ENCODE assay signal across 33 cellular contexts in the genomic region with DNA sequence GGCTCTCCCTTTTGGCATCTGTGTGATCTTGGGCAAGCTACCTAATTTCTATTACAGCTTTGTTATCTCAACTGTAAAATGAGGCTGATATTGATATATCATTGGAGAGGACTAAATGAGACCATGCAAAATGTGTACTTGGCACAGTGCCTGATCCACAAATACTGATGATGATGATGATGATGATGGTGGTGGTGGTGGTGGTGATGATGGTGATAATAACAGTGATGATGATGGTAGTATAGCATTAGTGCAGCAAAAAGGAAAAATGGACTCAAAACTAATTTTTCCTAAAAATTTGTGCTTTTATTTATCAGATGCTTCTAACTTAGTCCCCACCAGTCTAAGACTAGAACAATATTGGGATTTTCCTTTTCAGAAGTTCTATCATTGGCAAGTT.
"Had no signal": no experiment of that assay in that cellular context is flagged by ENCODE, and none has a peak within 500 bp of the region (broad histone marks: within the 10 kb centered on the region; RNA-seq: fewer than 3 reads in every experiment).

No MANE protein-coding gene starts in this region.

- ATAC-seq: activated naive CD4-positive, alpha-beta T cell treated with anti-CD3 and anti-CD28 coated beads, Interleukin-2, amount 50 U/mL, for 72 hours; activated naive CD8-positive, alpha-beta T cell treated with anti-CD3 and anti-CD28 coated beads, Interleukin-2, amount 50 U/mL, for 24 hours; activated T-cell treated with anti-CD3 and anti-CD28 coated beads, Interleukin-2, amount 50 U/mL, for 4 hours; activated T-cell treated with anti-CD3 and anti-CD28 coated beads, Interleukin-2, amount 50 U/mL, for 72 hours; activated T-helper 17 cell treated with anti-CD3 and anti-CD28 coated beads, Interleukin-2, amount 50 U/mL, for 72 hours; body of pancreas had no signal

- FAIRE-seq: astrocyte, bronchial epithelial cell had no signal

- H3K36me3 ChIP-seq: adrenal gland, ascending aorta, brain microvascular endothelial cell, breast epithelium, cardiac muscle cell had no signal

- H3K4me3 ChIP-seq: adrenal gland, ascending aorta, body of pancreas, breast epithelium, cardiac muscle cell had no signal

- DNase-seq: activated effector memory CD4-positive, alpha-beta T cell treated with anti-CD3 and anti-CD28 coated beads, Interleukin-2, amount 50 U/mL, for 16 hours; activated effector memory CD4-positive, alpha-beta T cell treated with Interleukin-2 at 50 U/mL for 16 hours; activated gamma-delta T cell; activated gamma-delta T cell treated with Interleukin-2 at 50 U/mL for 16 hours; activated naive CD4-positive, alpha-beta T cell; activated naive CD4-positive, alpha-beta T cell treated with anti-CD3 and anti-CD28 coated beads for 36 hours; activated naive CD4-positive, alpha-beta T cell treated with anti-CD3 and anti-CD28 coated beads, Interleukin-2, amount 10 ng/mL, durations not matched to agents 7 days and 5 days; activated naive CD4-positive, alpha-beta T cell treated with anti-CD3 and anti-CD28 coated beads, Interleukin-2, amount 50 U/mL, for 16 hours; activated naive CD4-positive, alpha-beta T cell treated with Interleukin-2 at 50 U/mL for 16 hours; activated naive CD8-positive, alpha-beta T cell treated with anti-CD3 and anti-CD28 coated beads for 36 hours; activated naive CD8-positive, alpha-beta T cell treated with anti-CD3 and anti-CD28 coated beads, Interleukin-2, amount 10 ng/mL, durations not matched to agents 7 days and 5 days; activated naive CD8-positive, alpha-beta T cell treated with anti-CD3 and anti-CD28 coated beads, Interleukin-2, amount 50 U/mL, for 24 hours; activated T-cell treated with anti-CD3 and anti-CD28 coated beads, Interleukin-2, amount 50 U/mL, for 1 hour; activated T-cell treated with anti-CD3 and anti-CD28 coated beads, Interleukin-2, amount 50 U/mL, for 24 hours; activated T-cell treated with anti-CD3 and anti-CD28 coated beads, Interleukin-2, amount 50 U/mL, for 4 hours; activated T-cell treated with anti-CD3 and anti-CD28 coated beads, Interleukin-2, amount 50 U/mL, for 48 hours; activated T-cell treated with anti-CD3 and anti-CD28 coated beads, Interleukin-2, amount 50 U/mL, for 72 hours; adrenal gland; amniotic stem cell; amygdala; anterior cingulate cortex; aorta; body of pancreas; brain microvascular endothelial cell; central memory CD4-positive, alpha-beta T cell; cerebellar nuclear complex had no signal

- H3K9me3 ChIP-seq: adrenal gland, body of pancreas, breast epithelium had no signal

- H3K4me1 ChIP-seq: adrenal gland, ascending aorta, body of pancreas, breast epithelium had no signal

- H3K27me3 ChIP-seq: adrenal gland, ascending aorta, body of pancreas, brain microvascular endothelial cell, breast epithelium, cardiac muscle cell had no signal

- H3K27ac ChIP-seq: adrenal gland, ascending aorta, body of pancreas, brain microvascular endothelial cell, breast epithelium, cardiac muscle cell had no signal
